Comparison of ENCODE assay signal across 8 cellular contexts in the genomic region with DNA sequence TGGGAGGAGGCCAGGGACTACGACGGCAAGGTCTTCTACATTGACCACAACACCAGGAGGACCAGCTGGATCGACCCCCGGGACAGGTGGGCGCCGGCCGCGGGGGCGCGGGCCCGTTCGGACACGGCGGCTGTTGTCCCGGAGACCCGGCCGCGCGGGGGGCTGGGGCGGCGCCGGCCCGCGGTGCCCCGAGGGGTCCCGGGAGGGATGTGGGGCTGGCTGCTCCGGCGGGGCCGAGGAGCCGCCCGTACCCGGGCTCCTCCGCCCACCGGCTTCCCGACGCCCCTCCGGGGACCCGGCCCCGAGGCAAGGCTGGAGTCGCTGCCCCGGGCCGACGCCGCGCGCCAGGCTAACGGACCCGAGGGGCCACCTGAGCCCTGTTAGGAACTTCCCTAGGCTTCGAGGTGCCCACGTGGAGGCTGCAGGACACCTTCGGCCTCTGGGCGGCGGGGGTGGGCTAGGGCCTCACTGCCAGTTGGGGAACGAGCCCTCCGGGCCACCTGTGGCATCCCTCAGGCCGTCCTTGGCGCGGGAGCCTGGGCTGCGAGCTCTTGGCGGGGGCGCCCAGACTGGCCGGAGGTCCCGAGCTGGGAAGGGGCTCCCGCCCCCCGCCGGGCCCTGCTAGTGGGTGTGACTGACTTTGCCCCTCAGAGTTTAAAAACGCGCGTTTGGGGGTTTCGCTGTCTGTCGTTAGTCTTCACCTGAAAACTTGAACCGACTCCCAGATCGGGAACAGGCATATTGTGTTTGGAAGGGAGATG. TPM values are rescaled to one million over a fixed set of nuclear protein-coding genes. Genes with fewer than 3 reads are reported as not detected.
DNase-seq lines count a peak whose midpoint lies in the region; ATAC-seq, FAIRE-seq and TF ChIP-seq lines count a peak whose summit lies in the region.

No MANE protein-coding gene starts in this region.

- peak; percentile 33 for DNase-seq in EL
- DNase-seq in activated T-cell treated with anti-CD3 and anti-CD28 coated beads for 48 hours (ENCODE audit: low read depth), result peak; percentile 7
- DNase-seq in foreskin fibroblast, result peak in 1 of 2 donors; percentile 55
- DNase-seq in neural crest cell (ENCODE audit: low read depth, low spot score), result peak; percentile 30
- no peak for DNase-seq in GM12891 (ENCODE audit: insufficient read length, low spot score)
- no peak for DNase-seq in foreskin melanocyte
- DNase-seq in NCI-H187 treated with DMSO at 0.1 percent for 48 hours (lab: John Stamatoyannopoulos, UW), result no peak

- TF ChIP-seq CTCF in foreskin fibroblast (IDR thresholded peaks at IDR 0.05; ENCODE audit: low read depth, low read length) (no peak), neural crest cell (conservative IDR thresholded peaks at IDR 0.05) (no peak)

- H3K4me3 Mint-ChIP-seq in neural crest cell, result peak overlapping the region; percentile 88

- TF ChIP-seq POLR2A in GM12891 (IDR thresholded peaks at IDR 0.05; ENCODE audit: low read depth, low read length), result no peak

- no peaks in the 10 kb centered on the region for H3K9me3 Mint-ChIP-seq in neural crest cell

- H3K27me3 Mint-ChIP-seq in neural crest cell (ENCODE audit: low read depth), result peaks cover 32% of the 10 kb centered on the region

- H3K36me3 Mint-ChIP-seq in neural crest cell (ENCODE audit: low read depth), result no peaks in the 10 kb centered on the region

- no peak for FAIRE-seq in GM12891 (lab: Jason Lieb, UNC)

- peak overlapping the region; percentile 61 to 90 for H3K4me3 ChIP-seq in foreskin fibroblast (ENCODE audit: low read depth in 1 of 2, low read length in 2 of 2)

- peak overlapping the region; percentile 57 for H3K27ac Mint-ChIP-seq in neural crest cell (ENCODE audit: unreplicated experiment)

- peaks cover 33% of the 10 kb centered on the region for H3K4me1 Mint-ChIP-seq in neural crest cell

- peak; percentile 27 for ATAC-seq in HG03280 (IDR thresholded peaks at IDR 0.05; ENCODE audit: unreplicated experiment)

TF ChIP-seq in GM12891, 5 proteins besides CTCF, POLR2A, EP300 and RAD21:
- TF ChIP-seq TAF1 (IDR thresholded peaks at IDR 0.05; ENCODE audit: low read depth, low read length) (no peak), POU2F2 (IDR thresholded peaks at IDR 0.05; ENCODE audit: low read depth, low read length) (no peak), SPI1 (IDR thresholded peaks at IDR 0.05; ENCODE audit: low read depth, low read length) (no peak), POLR2AphosphoS5 (IDR thresholded peaks at IDR 0.05; ENCODE audit: low read depth, low read length) (no peak), PAX5 (IDR thresholded peaks at IDR 0.05; ENCODE audit: insufficient read depth, low read length, severe bottlenecking) (no peak)

RNA-seq across cellular contexts. Expression of a gene that starts 0.7 kb away (rescaled TPM):
- total RNA-seq in neural crest cell, result 24.6 and 25.1 TPM in 2 replicates
- polyA plus RNA-seq in GM12891 (2012; ENCODE audit: low read depth, missing spikeins), result 0.06 TPM

Comparison
In these comparisons a context has a peak if more than half of its experiments do, and no peak if none do; other contexts are left out.
1. DNase-seq: peak in EL (single experiment), activated T-cell treated with anti-CD3 and anti-CD28 coated beads for 48 hours (single experiment) and neural crest cell (single experiment); none in GM12891 (single experiment), foreskin melanocyte (single experiment) and NCI-H187 treated with DMSO at 0.1 percent for 48 hours (single experiment).